ENCODE assay signal across 24 cellular contexts in genomic region chr10:91000470-91000869, GRCh38.
"Had no signal": no experiment of that assay in that cellular context is flagged by ENCODE, and none has a peak within 500 bp of the region (broad histone marks: within the 10 kb centered on the region; RNA-seq: fewer than 3 reads in every experiment).

No MANE protein-coding gene starts in this region.

- H3K27me3 ChIP-seq: breast epithelium, colonic mucosa, esophagus muscularis mucosa, gastroesophageal sphincter, neural progenitor cell, sigmoid colon, thyroid gland, upper lobe of right lung had no signal

- ATAC-seq: activated T-cell treated with anti-CD3 and anti-CD28 coated beads, Interleukin-2, amount 50 U/mL, for 4 hours; gastroesophageal sphincter; T-helper 17 cell had no signal

- H3K27ac Mint-ChIP-seq: activated naive CD8-positive, alpha-beta T cell treated with anti-CD3 and anti-CD28 coated beads, Interleukin-2, amount 10 ng/mL, durations not matched to agents 7 days and 5 days; activated T-helper 2 cell treated with anti-CD3 and anti-CD28 coated beads, Interferon-gamma antibody, Interleukin-2, Interleukin-4, amounts not matched to agents 10 μg/mL and 5 μg/mL and 100 μg/mL, durations not matched to agents 14 hours and 24 hours and 36 hours; neural progenitor cell; T-helper 17 cell had no signal

- H3K4me1 ChIP-seq: breast epithelium, colonic mucosa, esophagus muscularis mucosa, gastroesophageal sphincter, sigmoid colon, thyroid gland, upper lobe of right lung had no signal

- H3K9ac ChIP-seq: neural progenitor cell had no signal

- DNase-seq: activated CD4-positive, alpha-beta T cell treated with anti-CD3 and anti-CD28 coated beads for 4 hours; activated CD4-positive, alpha-beta T cell treated with anti-CD3 and anti-CD28 coated beads, Interleukin-2, amount 50 U/mL, for 48 hours; activated CD4-positive, CD25-positive, alpha-beta regulatory T cell; activated CD8-positive, alpha-beta memory T cell treated with anti-CD3 and anti-CD28 coated beads, Interleukin-2, amount 50 U/mL, for 48 hours; activated naive CD4-positive, alpha-beta T cell; activated naive CD8-positive, alpha-beta T cell treated with anti-CD3 and anti-CD28 coated beads, Interleukin-2, amount 10 ng/mL, durations not matched to agents 7 days and 5 days; activated T-cell treated with anti-CD3 and anti-CD28 coated beads, Interleukin-2, amount 50 U/mL, for 4 hours; amniotic stem cell; colonic mucosa; mesenchymal stem cell; posterior cingulate gyrus; sigmoid colon; stimulated activated CD4-positive, alpha-beta T cell treated with anti-CD3 and anti-CD28 coated beads, Interleukin-4, amount 100 ng/mL, for 24 hours; substantia nigra; T-helper 17 cell; thyroid gland; upper lobe of right lung had no signal

- H3K4me3 ChIP-seq: breast epithelium, colonic mucosa, esophagus muscularis mucosa, gastroesophageal sphincter, neural progenitor cell, sigmoid colon, thyroid gland, upper lobe of right lung had no signal

- H3K27me3 Mint-ChIP-seq: stimulated activated naive CD8-positive, alpha-beta T cell treated with anti-CD3 and anti-CD28 coated beads, Interleukin-15, Interleukin-2, amounts not matched to agents 100 ng/mL and 50 ng/mL, for 24 hours had no signal

- H3K4me3 Mint-ChIP-seq: activated naive CD8-positive, alpha-beta T cell treated with anti-CD3 and anti-CD28 coated beads, Interleukin-2, amount 10 ng/mL, durations not matched to agents 7 days and 5 days; activated T-cell treated with anti-CD3 and anti-CD28 coated beads, Interleukin-2, amount 50 U/mL, for 4 hours; neural progenitor cell; stimulated activated naive CD8-positive, alpha-beta T cell treated with anti-CD3 and anti-CD28 coated beads, Interleukin-15, Interleukin-2, amounts not matched to agents 100 ng/mL and 50 ng/mL, for 24 hours; T-helper 17 cell had no signal

- H3K9me3 Mint-ChIP-seq: activated naive CD8-positive, alpha-beta T cell treated with anti-CD3 and anti-CD28 coated beads, Interleukin-2, amount 10 ng/mL, durations not matched to agents 7 days and 5 days; activated T-cell treated with anti-CD3 and anti-CD28 coated beads, Interleukin-2, amount 50 U/mL, for 4 hours; activated T-helper 2 cell treated with anti-CD3 and anti-CD28 coated beads, Interferon-gamma antibody, Interleukin-2, Interleukin-4, amounts not matched to agents 10 μg/mL and 5 μg/mL and 100 μg/mL, durations not matched to agents 14 hours and 24 hours and 36 hours; neural progenitor cell; stimulated activated naive CD8-positive, alpha-beta T cell treated with anti-CD3 and anti-CD28 coated beads, Interleukin-15, Interleukin-2, amounts not matched to agents 100 ng/mL and 50 ng/mL, for 24 hours had no signal

- H3K9me3 ChIP-seq: breast epithelium, colonic mucosa, esophagus muscularis mucosa, gastroesophageal sphincter, sigmoid colon, thyroid gland, upper lobe of right lung had no signal

- H3K4me1 Mint-ChIP-seq: activated naive CD8-positive, alpha-beta T cell treated with anti-CD3 and anti-CD28 coated beads, Interleukin-2, amount 10 ng/mL, durations not matched to agents 7 days and 5 days; neural progenitor cell had no signal

- H3K4me2 ChIP-seq: neural progenitor cell had no signal

- H2AFZ ChIP-seq: neural progenitor cell had no signal

- H3K36me3 Mint-ChIP-seq: activated naive CD8-positive, alpha-beta T cell treated with anti-CD3 and anti-CD28 coated beads, Interleukin-2, amount 10 ng/mL, durations not matched to agents 7 days and 5 days; neural progenitor cell had no signal

- H3K27ac ChIP-seq: breast epithelium, colonic mucosa, esophagus muscularis mucosa, gastroesophageal sphincter, neural progenitor cell, sigmoid colon, thyroid gland, upper lobe of right lung had no signal

- H3K36me3 ChIP-seq: breast epithelium, colonic mucosa, esophagus muscularis mucosa, gastroesophageal sphincter, neural progenitor cell, sigmoid colon, thyroid gland, upper lobe of right lung had no signal

- FAIRE-seq: islet of Langerhans had no signal
